In the genomic region with DNA sequence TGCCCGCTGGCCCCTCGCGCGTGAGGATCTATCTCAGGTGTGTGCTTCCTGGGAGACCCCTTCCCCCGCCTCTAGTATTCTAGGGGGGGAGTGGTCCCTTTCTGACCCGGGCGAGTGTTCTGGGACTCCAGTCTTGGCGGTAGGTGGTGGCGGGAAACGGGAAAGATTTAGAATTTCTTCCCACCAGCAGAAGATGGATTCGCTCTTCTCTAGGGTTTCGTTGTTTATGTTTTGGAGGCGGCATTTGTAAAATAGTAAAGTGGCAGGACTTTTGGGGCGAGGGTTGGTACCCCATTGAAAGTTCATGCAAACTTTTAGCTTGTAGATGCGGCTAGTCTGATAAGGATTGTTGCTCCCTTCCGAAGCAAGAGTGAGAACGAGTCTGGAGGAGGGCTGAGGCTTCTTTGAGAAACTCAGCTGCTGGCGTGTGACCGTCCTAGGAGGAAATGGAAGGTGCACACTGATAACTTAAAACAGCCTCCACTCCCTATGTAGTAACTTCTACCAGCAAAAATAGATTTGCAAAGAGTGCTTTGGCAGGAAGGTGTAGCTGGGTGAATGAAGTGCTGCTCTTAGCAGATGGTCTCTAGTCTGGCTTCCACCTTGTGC, we compare ENCODE assay signal across 8 cellular contexts. TPM values are rescaled to one million over a fixed set of nuclear protein-coding genes. Genes with fewer than 3 reads are reported as not detected.
DNase-seq lines count a peak whose midpoint lies in the region; ATAC-seq and TF ChIP-seq lines count a peak whose summit lies in the region.

No MANE protein-coding gene starts in this region.

- H3K4me1 ChIP-seq in HCT116 (ENCODE audit: control insufficient read depth in 1 of 2, insufficient read depth in 2 of 2, low read length in 2 of 2) (peaks cover 36 to 64% of the 10 kb centered on the region in 2 experiments), MM.1S (ENCODE audit: low read length) (no peaks in the 10 kb centered on the region), trophoblast cell (ENCODE audit: control insufficient read depth in 1 of 2, insufficient read depth in 2 of 2, low read length in 2 of 2) (peaks cover 3 to 5% of the 10 kb centered on the region in 2 experiments)

- ATAC-seq in HCT116: no peak

- H3K9me2 ChIP-seq in HCT116 (ENCODE audit: insufficient read depth) (no peaks in the 10 kb centered on the region), MM.1S (replicated peaks; ENCODE audit: insufficient read depth, low read length) (no peaks in the 10 kb centered on the region)

- peak overlapping the region; percentile 6 for H3K14ac ChIP-seq in trophoblast cell (ENCODE audit: low read length)

- H3K36me3 Mint-ChIP-seq in glutamatergic neuron (ENCODE audit: unreplicated experiment): no peaks in the 10 kb centered on the region

- H3K18ac ChIP-seq in trophoblast cell (ENCODE audit: low read length): peak overlapping the region; percentile 40

- H3K4me3 ChIP-seq in HCT116 (replicated peaks in 1 of 2; ENCODE audit: low read depth in 1 of 2, low read length in 2 of 2) (peak overlapping the region; percentile 54 to 77), MM.1S (ENCODE audit: low read length) (peak overlapping the region; percentile 75), trophoblast cell (ENCODE audit: low read depth, low read length) (peak overlapping the region; percentile 87)

- H3K9me3 ChIP-seq in HCT116 (ENCODE audit: control insufficient read depth in 1 of 2, insufficient read depth in 1 of 2, low read depth in 1 of 2, low read length in 2 of 2) (no peaks in the 10 kb centered on the region), MM.1S (replicated peaks; ENCODE audit: insufficient read depth, low read length) (no peaks in the 10 kb centered on the region), trophoblast cell (ENCODE audit: insufficient read depth, low read depth, low read length) (no peaks in the 10 kb centered on the region)

- peak; percentile 34 for DNase-seq in NCI-H345 (lab: John Stamatoyannopoulos, UW)
- no peak for DNase-seq in NCI-H345 treated with DMSO at 0.1 percent for 48 hours (lab: John Stamatoyannopoulos, UW; ENCODE audit: unreplicated experiment)
- no peak for DNase-seq in HCT116 (ENCODE audit: low read depth, low spot score)
- DNase-seq in MM.1S: peak; percentile 34
- peak; percentile 68 for DNase-seq in activated effector memory CD4-positive, alpha-beta T cell treated with anti-CD3 and anti-CD28 coated beads, Interleukin-2, amount 50 U/mL, for 16 hours
- no peak for DNase-seq in glutamatergic neuron
- peak in 1 of 2 donors; percentile 34 for DNase-seq in trophoblast cell
- no peak for DNase-seq in HK-2 (ENCODE audit: unreplicated experiment)

- peak overlapping the region; percentile 91 for H3K27ac Mint-ChIP-seq in glutamatergic neuron (ENCODE audit: unreplicated experiment)

- WGBS in trophoblast cell (ENCODE audit: extremely low coverage, insufficient coverage, insufficient read length): no CpG with 5 or more reads among the region's 19 CpGs

- peak overlapping the region; percentile 97 for H3K4me3 Mint-ChIP-seq in glutamatergic neuron (ENCODE audit: unreplicated experiment)

- H2BK120ac ChIP-seq in trophoblast cell (ENCODE audit: insufficient read depth, low read length, poor library complexity): peak overlapping the region; percentile 35

- H3K36me3 ChIP-seq in HCT116 (ENCODE audit: control insufficient read depth in 1 of 2, insufficient read depth in 2 of 2, low read length in 2 of 2) (no peaks in the 10 kb centered on the region), MM.1S (replicated peaks; ENCODE audit: insufficient read depth, low read length) (no peaks in the 10 kb centered on the region), trophoblast cell (ENCODE audit: control insufficient read depth in 1 of 2, insufficient read depth in 2 of 2, low read length in 2 of 2) (no peaks in the 10 kb centered on the region)

- peak overlapping the region; percentile 15 for H3K4ac ChIP-seq in trophoblast cell (ENCODE audit: low read depth, low read length)

- H2AK5ac ChIP-seq in trophoblast cell (ENCODE audit: low read length): no peak overlapping the region

- H3K27ac ChIP-seq in HCT116 (ENCODE audit: low read depth, low read length) (peak overlapping the region; percentile 97), MM.1S (ENCODE audit: low read length) (no peak overlapping the region), trophoblast cell (ENCODE audit: low read depth, low read length) (peak overlapping the region; percentile 97)

- no peak for TF ChIP-seq RAD21 in HCT116 (IDR thresholded peaks at IDR 0.05; ENCODE audit: low read depth)

- H4K12ac ChIP-seq in trophoblast cell (ENCODE audit: low read depth, low read length): peak overlapping the region; percentile 6

- H3K79me2 ChIP-seq in HCT116 (ENCODE audit: insufficient read depth, low read length): peaks cover 51% of the 10 kb centered on the region
- no peaks in the 10 kb centered on the region for H3K79me2 ChIP-seq in MM.1S (ENCODE audit: low read length)
- peaks cover 6% of the 10 kb centered on the region for H3K79me2 ChIP-seq in trophoblast cell (ENCODE audit: control insufficient read depth, insufficient read depth, low read length, poor library complexity)

- no peak overlapping the region for H3K23ac ChIP-seq in trophoblast cell (ENCODE audit: low read length)

- H3K27me3 Mint-ChIP-seq in glutamatergic neuron (ENCODE audit: unreplicated experiment): peaks cover 2% of the 10 kb centered on the region

- POLR2A ChIA-PET in HCT116 (lab: Charles Lee): interaction anchor here (0.8 kb wide), 1 partner anchor 94 kb away, joined by 3 read pairs; no protein-coding TSS in a partner anchor

- H2BK12ac ChIP-seq in trophoblast cell (ENCODE audit: low read length): no peak overlapping the region

- BruUV-seq in HCT116 (replicated peaks; lab: Mats Ljungman, UMichigan): TSS peak; percentile 74

- peak overlapping the region; percentile 92 for H4K91ac ChIP-seq in trophoblast cell (ENCODE audit: low read depth, low read length)

- H3K9me3 Mint-ChIP-seq in glutamatergic neuron (ENCODE audit: unreplicated experiment): peaks cover 5% of the 10 kb centered on the region

- TF ChIP-seq CTCF in HCT116 (IDR thresholded peaks at IDR 0.05 in 2 of 3, conservative IDR thresholded peaks at IDR 0.05 in 1 of 3; ENCODE audit: borderline replicate concordance in 1 of 3, insufficient read depth in 1 of 3, low read depth in 2 of 3, low read length in 2 of 3): no peak
- TF ChIP-seq CTCF in MM.1S (IDR thresholded peaks at IDR 0.05; ENCODE audit: low read length): no peak
- no peak for TF ChIP-seq CTCF in glutamatergic neuron (IDR thresholded peaks at IDR 0.05; ENCODE audit: partially characterized antibody, unreplicated experiment)

- peak overlapping the region; percentile 85 for H3K4me2 ChIP-seq in HCT116 (ENCODE audit: low read length)
- peak overlapping the region; percentile 53 for H3K4me2 ChIP-seq in MM.1S (ENCODE audit: low read depth, low read length)
- peak overlapping the region; percentile 92 for H3K4me2 ChIP-seq in trophoblast cell (ENCODE audit: low read length)

- RAD21 ChIA-PET in HCT116 (lab: Charles Lee; ENCODE audit: low non-redundant PET in 1 of 2, low total read pairs in 2 of 2, uncharacterized antibody in 2 of 2, unreplicated experiment in 2 of 2): no interaction called here

- H4K20me1 ChIP-seq in HCT116 (ENCODE audit: insufficient read depth): no peaks in the 10 kb centered on the region
- H4K20me1 ChIP-seq in MM.1S (ENCODE audit: insufficient read depth, low read length): no peaks in the 10 kb centered on the region

- peak overlapping the region; percentile 57 for H4K8ac ChIP-seq in trophoblast cell (ENCODE audit: low read depth, low read length)

- CTCF ChIA-PET in HCT116 (lab: Charles Lee): no interaction called here

- H3K27me3 ChIP-seq in HCT116 (ENCODE audit: insufficient read depth, low read length) (no peaks in the 10 kb centered on the region), MM.1S (replicated peaks; ENCODE audit: insufficient read depth, low read length) (no peaks in the 10 kb centered on the region), trophoblast cell (ENCODE audit: insufficient read depth, low read length) (no peaks in the 10 kb centered on the region)

- peaks cover 9% of the 10 kb centered on the region; the same call in 1 of the 2 replicates for H3F3A ChIP-seq in MM.1S (ENCODE audit: insufficient read depth, low read length)

- intact Hi-C loops in HCT116 (cut with micrococcal nuclease): loop anchor here (2.0 kb wide), 1 partner anchor 102 kb away; no protein-coding TSS in a partner anchor

- TF ChIP-seq POLR2A in HCT116 (IDR thresholded peaks at IDR 0.05; ENCODE audit: borderline replicate concordance, extremely low read depth, insufficient read depth, insufficient read length): no peak

- no peak overlapping the region for H2AFZ ChIP-seq in HCT116 (ENCODE audit: low read depth, low read length, poor library complexity, severe bottlenecking)
- H2AFZ ChIP-seq in MM.1S (ENCODE audit: low read length): peak overlapping the region; percentile 97
- peak overlapping the region; percentile 26 for H2AFZ ChIP-seq in trophoblast cell (ENCODE audit: insufficient read depth, low read length, poor library complexity)

- peaks cover 9% of the 10 kb centered on the region for H3K4me1 Mint-ChIP-seq in glutamatergic neuron (ENCODE audit: low read depth, unreplicated experiment)

- peak overlapping the region; percentile 38 for H2BK5ac ChIP-seq in trophoblast cell (ENCODE audit: low read depth, low read length, poor library complexity)

- peaks cover 14% of the 10 kb centered on the region for H3K79me1 ChIP-seq in trophoblast cell (ENCODE audit: low read length)

- H3K9ac ChIP-seq in HCT116 (ENCODE audit: low read length): peak overlapping the region; percentile 85
- H3K9ac ChIP-seq in MM.1S (ENCODE audit: low read length): peak overlapping the region; percentile 68; the same call in 1 of the 2 replicates
- H3K9ac ChIP-seq in trophoblast cell (ENCODE audit: low read length): peak overlapping the region; percentile 85

TF ChIP-seq in HCT116, 20 proteins besides CTCF, POLR2A, EP300 and RAD21 (continues in another document):
- TF ChIP-seq, protein P1, sequence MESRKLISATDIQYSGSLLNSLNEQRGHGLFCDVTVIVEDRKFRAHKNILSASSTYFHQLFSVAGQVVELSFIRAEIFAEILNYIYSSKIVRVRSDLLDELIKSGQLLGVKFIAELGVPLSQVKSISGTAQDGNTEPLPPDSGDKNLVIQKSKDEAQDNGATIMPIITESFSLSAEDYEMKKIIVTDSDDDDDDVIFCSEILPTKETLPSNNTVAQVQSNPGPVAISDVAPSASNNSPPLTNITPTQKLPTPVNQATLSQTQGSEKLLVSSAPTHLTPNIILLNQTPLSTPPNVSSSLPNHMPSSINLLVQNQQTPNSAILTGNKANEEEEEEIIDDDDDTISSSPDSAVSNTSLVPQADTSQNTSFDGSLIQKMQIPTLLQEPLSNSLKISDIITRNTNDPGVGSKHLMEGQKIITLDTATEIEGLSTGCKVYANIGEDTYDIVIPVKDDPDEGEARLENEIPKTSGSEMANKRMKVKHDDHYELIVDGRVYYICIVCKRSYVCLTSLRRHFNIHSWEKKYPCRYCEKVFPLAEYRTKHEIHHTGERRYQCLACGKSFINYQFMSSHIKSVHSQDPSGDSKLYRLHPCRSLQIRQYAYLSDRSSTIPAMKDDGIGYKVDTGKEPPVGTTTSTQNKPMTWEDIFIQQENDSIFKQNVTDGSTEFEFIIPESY (IDR thresholded peaks at IDR 0.05; ENCODE audit: extremely low read depth, insufficient replicate concordance, low read length): no peak
- no peak for TF ChIP-seq EZH2phosphoT487 (IDR thresholded peaks at IDR 0.05; ENCODE audit: borderline replicate concordance)

RNA-seq across cellular contexts. Expression of a gene that starts 0.4 kb away (rescaled TPM):
- total RNA-seq in HCT116 (2021; ENCODE audit: unreplicated experiment) (80.7 TPM), glutamatergic neuron (ENCODE audit: unreplicated experiment) (26.2 TPM)
- polyA plus RNA-seq in HCT116 (2012): 28.0 and 28.2 TPM in 2 replicates
- polyA plus RNA-seq in trophoblast cell (2013): 18.9 and 20.0 TPM in 2 replicates

Comparison
In these comparisons a context has a peak if more than half of its experiments do, and no peak if none do; other contexts are left out.
1. DNase-seq: peak in NCI-H345 (single experiment), MM.1S (single experiment) and activated effector memory CD4-positive, alpha-beta T cell treated with anti-CD3 and anti-CD28 coated beads, Interleukin-2, amount 50 U/mL, for 16 hours (single experiment); none in NCI-H345 treated with DMSO at 0.1 percent for 48 hours (single experiment), HCT116 (single experiment), glutamatergic neuron (single experiment) and HK-2 (single experiment).
2. Peak in every context shown above with its lines, with median percentiles within 50 percentile points of each other: H3K4me2 ChIP-seq, H3K4me3 ChIP-seq and H3K9ac ChIP-seq.